In genomic region chr4:163331629-163332360, GRCh38 we compare ENCODE assay signal across 1 cellular context.
TF ChIP-seq lines count a peak whose summit lies in the region.

No MANE protein-coding gene starts in this region.

TF ChIP-seq in GM12878, 131 proteins besides CTCF, POLR2A, EP300 and RAD21 (continued from another document):
- TF ChIP-seq ELK1 (IDR thresholded peaks at IDR 0.05; ENCODE audit: low read depth, low read length) (no peak), IRF3 (IDR thresholded peaks at IDR 0.05) (no peak), FOXM1 (IDR thresholded peaks at IDR 0.05; ENCODE audit: low read depth, low read length) (no peak), BRCA1 (IDR thresholded peaks at IDR 0.05; ENCODE audit: low read depth, low read length) (no peak), ZBED1 (IDR thresholded peaks at IDR 0.05; ENCODE audit: borderline replicate concordance) (no peak), EGR1 (IDR thresholded peaks at IDR 0.05; ENCODE audit: borderline replicate concordance in 1 of 2, low read depth in 2 of 2, low read length in 2 of 2) (no peak), TARDBP (IDR thresholded peaks at IDR 0.05; ENCODE audit: borderline replicate concordance) (no peak), RELB (IDR thresholded peaks at IDR 0.05; ENCODE audit: low read depth) (no peak), FOS (IDR thresholded peaks at IDR 0.05; ENCODE audit: borderline replicate concordance, extremely low read depth, insufficient read length) (no peak), ZBTB4 (CRISPR knock-in tag; IDR thresholded peaks at IDR 0.05) (no peak), ATF7 (IDR thresholded peaks at IDR 0.05; ENCODE audit: low read depth) (no peak), ESRRA (IDR thresholded peaks at IDR 0.05; ENCODE audit: low read length) (no peak), NR2C1 (IDR thresholded peaks at IDR 0.05) (no peak), NFXL1 (IDR thresholded peaks at IDR 0.05; ENCODE audit: borderline replicate concordance) (no peak), GATAD2B (conservative IDR thresholded peaks at IDR 0.05; ENCODE audit: low read depth) (no peak)
